ENCODE assay signal across 17 cellular contexts in genomic region chr4:14157262-14157661, GRCh38.
A peak's percentile ranks its signal among the peaks of the same experiment; 100 is the strongest.
DNase-seq lines count a peak whose midpoint lies in the region; ATAC-seq and TF ChIP-seq lines count a peak whose summit lies in the region.
"Had no signal": no experiment of that assay in that cellular context is flagged by ENCODE, and none has a peak within 500 bp of the region (broad histone marks: within the 10 kb centered on the region; RNA-seq: fewer than 3 reads in every experiment).

No MANE protein-coding gene starts in this region.

- H3K9me3 ChIP-seq in OCI-LY3 (ENCODE audit: insufficient read depth, low read length) (no peaks in the 10 kb centered on the region), WERI-Rb-1 (ENCODE audit: severe bottlenecking) (no peaks in the 10 kb centered on the region)
- H3K9me3 ChIP-seq: testis had no signal

- H3K27me3 ChIP-seq in OCI-LY3 (ENCODE audit: low read depth, low read length) (no peaks in the 10 kb centered on the region), WERI-Rb-1 (ENCODE audit: insufficient read depth, low read depth, severe bottlenecking) (no peaks in the 10 kb centered on the region)
- H3K27me3 ChIP-seq: testis had no signal

- H3K4me3 ChIP-seq in OCI-LY3 (ENCODE audit: low read length) (no peak overlapping the region), WERI-Rb-1 (ENCODE audit: low read depth, low read length) (no peak overlapping the region)
- H3K4me3 ChIP-seq: testis had no signal

- no peak overlapping the region for H2AFZ ChIP-seq in OCI-LY3 (ENCODE audit: low read depth, low read length)

- TF ChIP-seq CTCF in OCI-LY3 (IDR thresholded peaks at IDR 0.05; ENCODE audit: low read depth, low read length) = no peak
- TF ChIP-seq CTCF in progenitor cell of endocrine pancreas (IDR thresholded peaks at IDR 0.05; ENCODE audit: unreplicated experiment) = no peak
- TF ChIP-seq CTCF in WERI-Rb-1 (IDR thresholded peaks at IDR 0.05; ENCODE audit: low read depth, low read length) = no peak

- H3K79me2 ChIP-seq in OCI-LY3 (ENCODE audit: low read length) = no peaks in the 10 kb centered on the region

- DNase-seq in progenitor cell of endocrine pancreas (ENCODE audit: low spot score, unreplicated experiment) = no peak
- DNase-seq in activated naive CD4-positive, alpha-beta T cell treated with anti-CD3 and anti-CD28 coated beads for 36 hours = no peak
- DNase-seq in WERI-Rb-1 = no peak
- DNase-seq in A172 (ENCODE audit: low spot score) = no peak
- DNase-seq: activated CD4-positive, alpha-beta T cell treated with anti-CD3 and anti-CD28 coated beads, Interleukin-2, amount 50 U/mL, for 48 hours; activated effector memory CD4-positive, alpha-beta T cell treated with anti-CD3 and anti-CD28 coated beads, Interleukin-2, amount 50 U/mL, for 16 hours; effector CD4-positive, alpha-beta T cell; mesenchymal stem cell; NCI-H526 treated with DMSO at 0.1 percent for 48 hours; testis had no signal

- H3K27me3 Mint-ChIP-seq in progenitor cell of endocrine pancreas = no peaks in the 10 kb centered on the region
- peaks cover 10% of the 10 kb centered on the region for H3K27me3 Mint-ChIP-seq in activated naive CD4-positive, alpha-beta T cell treated with anti-CD3 and anti-CD28 coated beads for 36 hours (ENCODE audit: low read depth)
- H3K27me3 Mint-ChIP-seq: IgD-negative memory B cell had no signal

- H4K20me1 ChIP-seq in OCI-LY3 (ENCODE audit: insufficient read depth, low read length) = no peaks in the 10 kb centered on the region

- intact Hi-C loops in activated naive CD4-positive, alpha-beta T cell treated with anti-CD3 and anti-CD28 coated beads for 36 hours (cut with micrococcal nuclease) = loop anchor here (5.0 kb wide), 1 partner anchor 500 kb away; no protein-coding TSS in a partner anchor

- H3K9ac ChIP-seq in OCI-LY3 (ENCODE audit: low read length) = no peak overlapping the region

- no peaks in the 10 kb centered on the region for H3K36me3 ChIP-seq in OCI-LY3 (replicated peaks; ENCODE audit: low read depth, low read length)
- H3K36me3 ChIP-seq in WERI-Rb-1 = no peaks in the 10 kb centered on the region

- CTCF ChIA-PET in activated naive CD4-positive, alpha-beta T cell treated with anti-CD3 and anti-CD28 coated beads for 36 hours (lab: Charles Lee) = no interaction called here

- H3K4me1 Mint-ChIP-seq in progenitor cell of endocrine pancreas (ENCODE audit: low read depth) = peaks cover 9% of the 10 kb centered on the region
- no peaks in the 10 kb centered on the region for H3K4me1 Mint-ChIP-seq in activated naive CD4-positive, alpha-beta T cell treated with anti-CD3 and anti-CD28 coated beads for 36 hours (ENCODE audit: low read depth)

- peak overlapping the region; percentile 31 for H3K4me2 ChIP-seq in OCI-LY3 (ENCODE audit: low read length)

- H3K36me3 Mint-ChIP-seq in progenitor cell of endocrine pancreas (ENCODE audit: insufficient read depth) = no peaks in the 10 kb centered on the region
- no peaks in the 10 kb centered on the region for H3K36me3 Mint-ChIP-seq in activated naive CD4-positive, alpha-beta T cell treated with anti-CD3 and anti-CD28 coated beads for 36 hours (ENCODE audit: low read depth)
- H3K36me3 Mint-ChIP-seq: CD14-positive monocyte had no signal

- no peak overlapping the region for H3K4me3 Mint-ChIP-seq in progenitor cell of endocrine pancreas (ENCODE audit: low read depth)
- H3K4me3 Mint-ChIP-seq in activated naive CD4-positive, alpha-beta T cell treated with anti-CD3 and anti-CD28 coated beads for 36 hours = no peak overlapping the region
- H3K4me3 Mint-ChIP-seq: CD14-positive monocyte had no signal

- H3K9me3 Mint-ChIP-seq in progenitor cell of endocrine pancreas (ENCODE audit: low read depth) = no peaks in the 10 kb centered on the region
- H3K9me3 Mint-ChIP-seq in activated naive CD4-positive, alpha-beta T cell treated with anti-CD3 and anti-CD28 coated beads for 36 hours = no peaks in the 10 kb centered on the region
- H3K9me3 Mint-ChIP-seq: IgD-negative memory B cell had no signal

- ATAC-seq in GM18867 (IDR thresholded peaks at IDR 0.05; ENCODE audit: unreplicated experiment) = peak; percentile 84
- peak; percentile 54 for ATAC-seq in GM21619 (IDR thresholded peaks at IDR 0.05; ENCODE audit: unreplicated experiment)
- peak; percentile 59 for ATAC-seq in HG03064 (IDR thresholded peaks at IDR 0.05; ENCODE audit: low read depth, unreplicated experiment)
- ATAC-seq: HCT116 had no signal

- no peak overlapping the region for H3K27ac Mint-ChIP-seq in progenitor cell of endocrine pancreas
- H3K27ac Mint-ChIP-seq in activated naive CD4-positive, alpha-beta T cell treated with anti-CD3 and anti-CD28 coated beads for 36 hours = no peak overlapping the region
- H3K27ac Mint-ChIP-seq: CD14-positive monocyte, IgD-negative memory B cell had no signal

- peaks cover 39% of the 10 kb centered on the region for H3K4me1 ChIP-seq in OCI-LY3 (ENCODE audit: low read length)
- H3K4me1 ChIP-seq: testis had no signal

- H3K27ac ChIP-seq in OCI-LY3 (ENCODE audit: low read length) (no peak overlapping the region), WERI-Rb-1 (no peak overlapping the region)
- H3K27ac ChIP-seq: testis had no signal
